ENCODE assay signal across 1 cellular context in the genomic region with DNA sequence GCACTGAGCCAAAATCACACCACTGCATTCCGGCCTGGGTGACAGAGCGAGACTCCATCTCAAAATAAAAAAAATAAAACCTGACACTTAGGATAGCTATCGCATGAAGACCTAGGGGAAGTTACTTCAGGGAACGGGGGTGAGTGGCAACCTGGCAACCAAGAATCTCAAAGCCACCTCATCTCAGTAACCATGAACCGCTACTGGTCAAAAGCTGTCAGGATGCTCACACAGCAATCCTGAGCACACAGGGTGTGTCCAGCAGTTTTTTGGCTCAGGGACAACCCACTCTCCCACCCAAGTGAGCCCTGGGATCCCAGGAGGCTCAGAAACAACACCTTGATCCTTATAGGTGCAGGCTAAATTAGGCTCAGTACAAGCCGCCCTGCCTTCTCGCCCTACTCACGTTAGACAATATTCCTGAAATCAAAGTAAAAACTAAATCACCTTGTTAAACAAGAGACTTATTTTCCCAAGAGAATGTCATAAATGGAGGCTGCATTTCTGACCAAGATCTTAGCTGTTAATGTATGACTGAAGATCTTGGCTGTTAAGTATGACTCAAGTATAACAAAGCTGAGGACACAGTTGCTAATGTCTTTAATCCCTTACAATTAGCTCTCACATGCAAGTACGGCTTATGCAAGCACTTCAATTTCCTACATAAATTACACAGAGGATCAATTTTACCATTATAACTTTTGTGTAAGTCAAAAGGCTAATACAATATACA.
TF ChIP-seq lines count a peak whose summit lies in the region.

No MANE protein-coding gene starts in this region.

TF ChIP-seq in WTC11, 78 proteins besides CTCF, POLR2A, EP300 and RAD21 (continued from another document):
- no peak for TF ChIP-seq ZNF281 (CRISPR knock-in tag; IDR thresholded peaks at IDR 0.05)
- TF ChIP-seq, protein P1, sequence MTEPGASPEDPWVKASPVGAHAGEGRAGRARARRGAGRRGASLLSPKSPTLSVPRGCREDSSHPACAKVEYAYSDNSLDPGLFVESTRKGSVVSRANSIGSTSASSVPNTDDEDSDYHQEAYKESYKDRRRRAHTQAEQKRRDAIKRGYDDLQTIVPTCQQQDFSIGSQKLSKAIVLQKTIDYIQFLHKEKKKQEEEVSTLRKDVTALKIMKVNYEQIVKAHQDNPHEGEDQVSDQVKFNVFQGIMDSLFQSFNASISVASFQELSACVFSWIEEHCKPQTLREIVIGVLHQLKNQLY (CRISPR knock-in tag; IDR thresholded peaks at IDR 0.05), result no peak
- TF ChIP-seq KAT7 (CRISPR knock-in tag; IDR thresholded peaks at IDR 0.05; ENCODE audit: borderline replicate concordance), result no peak
